In the genomic region with DNA sequence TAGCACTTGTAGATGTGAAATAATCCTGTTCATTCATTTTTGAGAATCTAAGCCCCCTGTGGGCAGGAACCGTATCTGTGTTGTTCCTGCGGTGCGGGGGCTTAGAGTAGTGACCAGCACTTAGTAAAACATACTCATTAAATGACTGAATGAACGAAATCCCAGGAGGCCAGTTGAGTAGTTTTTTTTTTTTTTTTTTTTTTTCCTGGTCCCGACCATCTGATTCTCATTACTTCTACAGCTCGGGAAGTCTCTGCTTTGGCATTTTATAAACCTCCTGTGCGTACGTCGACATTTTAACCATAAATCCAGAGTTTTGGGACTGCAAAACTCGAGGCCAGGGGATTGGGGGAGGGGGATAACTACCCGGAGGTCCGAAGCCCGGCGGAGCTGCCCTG, we compare ENCODE assay signal across 8 cellular contexts. TPM values are rescaled to one million over a fixed set of nuclear protein-coding genes. Genes with fewer than 3 reads are reported as not detected.
DNase-seq lines count a peak whose midpoint lies in the region; ATAC-seq and TF ChIP-seq lines count a peak whose summit lies in the region.

No MANE protein-coding gene starts in this region.

- no peaks in the 10 kb centered on the region for H3K36me3 Mint-ChIP-seq in activated T-helper 17 cell treated with anti-CD3 and anti-CD28 coated beads, Interleukin-2, amount 50 U/mL, for 72 hours (ENCODE audit: low read depth)
- H3K36me3 Mint-ChIP-seq in stimulated activated effector memory CD8-positive, alpha-beta T cell treated with anti-CD3 and anti-CD28 coated beads, Interleukin-12 subunit alpha, Interleukin-12 subunit beta, amount 100 ng/mL, for 72 hours: peaks cover 17% of the 10 kb centered on the region

- ATAC-seq in activated T-helper 17 cell treated with anti-CD3 and anti-CD28 coated beads, Interleukin-2, amount 50 U/mL, for 72 hours (replicated peaks): no peak
- ATAC-seq in stimulated activated effector memory CD8-positive, alpha-beta T cell treated with anti-CD3 and anti-CD28 coated beads, Interleukin-12 subunit alpha, Interleukin-12 subunit beta, amount 100 ng/mL, for 72 hours: no peak
- ATAC-seq in HG03342 (IDR thresholded peaks at IDR 0.05; ENCODE audit: unreplicated experiment): no peak

- TF ChIP-seq CTCF in right atrium auricular region (IDR thresholded peaks at IDR 0.05): no peak

- H3K4me3 Mint-ChIP-seq in activated T-helper 17 cell treated with anti-CD3 and anti-CD28 coated beads, Interleukin-2, amount 50 U/mL, for 72 hours: peak overlapping the region; percentile 78
- peak overlapping the region; percentile 69 for H3K4me3 Mint-ChIP-seq in stimulated activated effector memory CD8-positive, alpha-beta T cell treated with anti-CD3 and anti-CD28 coated beads, Interleukin-12 subunit alpha, Interleukin-12 subunit beta, amount 100 ng/mL, for 72 hours

- peaks cover 31% of the 10 kb centered on the region for H3K4me1 Mint-ChIP-seq in activated T-helper 17 cell treated with anti-CD3 and anti-CD28 coated beads, Interleukin-2, amount 50 U/mL, for 72 hours
- H3K4me1 Mint-ChIP-seq in stimulated activated effector memory CD8-positive, alpha-beta T cell treated with anti-CD3 and anti-CD28 coated beads, Interleukin-12 subunit alpha, Interleukin-12 subunit beta, amount 100 ng/mL, for 72 hours: peaks cover 37% of the 10 kb centered on the region

- H3K27me3 ChIP-seq in right atrium auricular region: no peaks in the 10 kb centered on the region

- H3K9me3 ChIP-seq in right atrium auricular region: no peaks in the 10 kb centered on the region

- peak overlapping the region; percentile 91 for H3K27ac Mint-ChIP-seq in activated T-helper 17 cell treated with anti-CD3 and anti-CD28 coated beads, Interleukin-2, amount 50 U/mL, for 72 hours
- H3K27ac Mint-ChIP-seq in stimulated activated effector memory CD8-positive, alpha-beta T cell treated with anti-CD3 and anti-CD28 coated beads, Interleukin-12 subunit alpha, Interleukin-12 subunit beta, amount 100 ng/mL, for 72 hours: peak overlapping the region; percentile 95

- H3K9me3 Mint-ChIP-seq in activated T-helper 17 cell treated with anti-CD3 and anti-CD28 coated beads, Interleukin-2, amount 50 U/mL, for 72 hours: no peaks in the 10 kb centered on the region
- H3K9me3 Mint-ChIP-seq in stimulated activated effector memory CD8-positive, alpha-beta T cell treated with anti-CD3 and anti-CD28 coated beads, Interleukin-12 subunit alpha, Interleukin-12 subunit beta, amount 100 ng/mL, for 72 hours: no peaks in the 10 kb centered on the region

- peak overlapping the region; percentile 62 to 69 for H3K4me3 ChIP-seq in right atrium auricular region

- DNase-seq in HCEC 1CT: peak; percentile 73
- DNase-seq in right atrium auricular region (ENCODE audit: low spot score): no peak
- no peak for DNase-seq in stimulated activated effector memory CD8-positive, alpha-beta T cell treated with anti-CD3 and anti-CD28 coated beads, Interleukin-12 subunit alpha, Interleukin-12 subunit beta, amount 100 ng/mL, for 72 hours (ENCODE audit: low spot score in 2 of 2)
- DNase-seq in caudate nucleus (lab: John Stamatoyannopoulos, UW): no peak
- no peak for DNase-seq in NCI-H446 treated with DMSO at 0.1 percent for 48 hours (lab: John Stamatoyannopoulos, UW)
- DNase-seq in HK-2 (ENCODE audit: unreplicated experiment): no peak

- H3K4me1 ChIP-seq in right atrium auricular region: peaks cover 0 to 14% of the 10 kb centered on the region in 2 donors

- peak overlapping the region; percentile 90 to 98 for H3K27ac ChIP-seq in right atrium auricular region
- no peak overlapping the region for H3K27ac ChIP-seq in caudate nucleus (ENCODE audit: low read depth, low read length)

- no peaks in the 10 kb centered on the region for H3K36me3 ChIP-seq in right atrium auricular region

- no peaks in the 10 kb centered on the region for H3K27me3 Mint-ChIP-seq in activated T-helper 17 cell treated with anti-CD3 and anti-CD28 coated beads, Interleukin-2, amount 50 U/mL, for 72 hours

RNA-seq across cellular contexts. Expression of a gene that starts 31.5 kb away (rescaled TPM):
- 1 to 10 TPM in 1 of 2 donors, under 1 TPM in 1; 0.71 to 1.1 TPM for total RNA-seq in activated T-helper 17 cell treated with anti-CD3 and anti-CD28 coated beads, Interleukin-2, amount 50 U/mL, for 72 hours
- 10 to 100 TPM; 19.9 to 33.7 TPM for total RNA-seq in right atrium auricular region

Comparison
In these comparisons a context has a peak if more than half of its experiments do, and no peak if none do; other contexts are left out.
1. RNA of a gene that starts 31.5 kb away (total RNA-seq): 19.9 to 33.7 TPM in right atrium auricular region; 0.71 to 1.1 TPM in activated T-helper 17 cell treated with anti-CD3 and anti-CD28 coated beads, Interleukin-2, amount 50 U/mL, for 72 hours; every median in the first group is over 10 times any median in the second.